ENCODE assay signal across 8 cellular contexts in the genomic region with DNA sequence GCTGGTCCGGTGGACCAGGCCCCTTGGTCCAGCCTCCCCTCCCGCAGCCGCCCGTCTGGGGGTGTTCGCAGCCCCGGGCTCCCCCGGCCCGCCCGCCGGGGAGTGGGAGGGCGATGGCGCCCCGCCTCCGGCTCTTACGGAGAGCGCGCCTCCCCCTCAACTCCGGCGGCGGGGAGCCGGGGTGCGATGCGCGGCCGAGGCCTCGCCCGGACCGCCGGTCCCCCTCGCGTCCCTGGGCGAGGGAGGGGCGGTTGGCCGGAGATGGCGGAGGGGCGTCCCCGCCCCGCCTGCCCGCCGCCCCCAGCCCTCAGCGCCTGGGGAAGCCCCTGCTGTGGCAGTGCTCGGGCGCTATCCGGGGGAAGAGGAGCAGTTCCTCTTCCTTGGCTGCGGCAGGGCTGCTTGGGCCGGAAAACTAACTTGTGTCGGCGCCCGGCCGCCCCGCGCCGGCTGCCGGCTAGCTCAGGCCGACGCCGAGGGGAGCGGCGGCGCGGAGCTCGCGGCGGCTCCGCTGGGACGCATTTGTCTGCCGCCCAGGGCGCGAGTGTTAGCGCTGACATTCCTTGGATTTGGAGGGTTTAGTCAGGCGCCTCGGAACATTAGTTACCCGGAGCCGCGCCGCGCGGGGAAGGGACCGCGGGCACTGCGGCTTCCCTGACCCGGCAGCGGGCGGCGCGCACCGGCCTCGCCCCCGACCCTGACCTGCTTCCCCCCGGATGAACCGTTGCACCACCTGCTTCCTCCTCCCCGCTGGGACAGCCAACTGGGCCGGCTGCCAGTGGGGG. TPM values are rescaled to one million over a fixed set of nuclear protein-coding genes. Genes with fewer than 3 reads are reported as not detected.
DNase-seq lines count a peak whose midpoint lies in the region; ATAC-seq and TF ChIP-seq lines count a peak whose summit lies in the region.

No MANE protein-coding gene starts in this region.

- peaks cover 9 to 16% (median 14%) of the 10 kb centered on the region in 3 donors for H3K27me3 ChIP-seq in gastrocnemius medialis

- peaks cover 6 to 9% of the 10 kb centered on the region in 2 donors for H3K4me1 ChIP-seq in gastrocnemius medialis

- no peaks in the 10 kb centered on the region for H3K9me3 ChIP-seq in gastrocnemius medialis

- H3K36me3 ChIP-seq in gastrocnemius medialis = no peaks in the 10 kb centered on the region

- peak; percentile 57 to 62 for ATAC-seq in gastrocnemius medialis

- peak; percentile 10 for DNase-seq in GOT3 (lab: John Stamatoyannopoulos, UW)
- peak; percentile 82 to 88 for DNase-seq in Kasumi-1 (lab: John Stamatoyannopoulos, UW)
- DNase-seq in T1000 (lab: John Stamatoyannopoulos, UW) = peak; percentile 26
- DNase-seq in astrocyte of the spinal cord (ENCODE audit: low read depth, low spot score) = peak; percentile 71
- peak in 1 of 2 donors; percentile 15 for DNase-seq in gastrocnemius medialis
- DNase-seq in cerebellar nuclear complex (lab: John Stamatoyannopoulos, UW) = no peak

- intact Hi-C loops in gastrocnemius medialis (cut with DNase I; ENCODE audit: low total_unique reads) = loop anchor here (5.0 kb wide), 3 partner anchors 63 to 142 kb away; no protein-coding TSS in a partner anchor

- H3K4me3 ChIP-seq in GM12875 (ENCODE audit: low read depth, low read length) (peak overlapping the region; percentile 92), astrocyte of the spinal cord (ENCODE audit: low read depth, low read length) (peak overlapping the region; percentile 83), iPS-11a (ENCODE audit: low read depth, low read length) (peak overlapping the region; percentile 86), gastrocnemius medialis (peak overlapping the region; percentile 60 to 75 (median 74))

- in situ Hi-C loops in astrocyte of the spinal cord (cut with HindIII; ENCODE audit: low sequenced_read_pairs) (no loop called here), gastrocnemius medialis (cut with MboI; ENCODE audit: low sequenced_read_pairs in 4 of 4) (no loop called here)

- TF ChIP-seq CTCF in GM12875 (IDR thresholded peaks at IDR 0.05; ENCODE audit: borderline replicate concordance, insufficient read depth, low read depth, low read length) (no peak), astrocyte of the spinal cord (IDR thresholded peaks at IDR 0.05; ENCODE audit: low read depth, low read length) (no peak), gastrocnemius medialis (IDR thresholded peaks at IDR 0.05 in 4 of 5, conservative IDR thresholded peaks at IDR 0.05 in 1 of 5) (no peak)

- H3K27ac ChIP-seq in gastrocnemius medialis = peak overlapping the region; percentile 73 to 80 (median 77)

- TF ChIP-seq POLR2A in gastrocnemius medialis (IDR thresholded peaks at IDR 0.05) = peak; percentile 32 to 60

RNA-seq across cellular contexts. Expression of a gene that starts 1.0 kb away (rescaled TPM):
- total RNA-seq in gastrocnemius medialis = 1 to 10 TPM in 2 of 4 donors, under 1 TPM in 2; 0.91 to 2.8 (median 1.1) TPM

Comparison
In these comparisons a context has a peak if more than half of its experiments do, and no peak if none do; other contexts are left out.
1. DNase-seq: peak in GOT3 (single experiment), Kasumi-1 (2 of 2), T1000 (single experiment) and astrocyte of the spinal cord (single experiment); none in cerebellar nuclear complex (0 of 2).
2. Peak in every context shown above with its lines, with median percentiles within 50 percentile points of each other: H3K4me3 ChIP-seq.